1 cellular context compared by ENCODE assay signal in the genomic region with DNA sequence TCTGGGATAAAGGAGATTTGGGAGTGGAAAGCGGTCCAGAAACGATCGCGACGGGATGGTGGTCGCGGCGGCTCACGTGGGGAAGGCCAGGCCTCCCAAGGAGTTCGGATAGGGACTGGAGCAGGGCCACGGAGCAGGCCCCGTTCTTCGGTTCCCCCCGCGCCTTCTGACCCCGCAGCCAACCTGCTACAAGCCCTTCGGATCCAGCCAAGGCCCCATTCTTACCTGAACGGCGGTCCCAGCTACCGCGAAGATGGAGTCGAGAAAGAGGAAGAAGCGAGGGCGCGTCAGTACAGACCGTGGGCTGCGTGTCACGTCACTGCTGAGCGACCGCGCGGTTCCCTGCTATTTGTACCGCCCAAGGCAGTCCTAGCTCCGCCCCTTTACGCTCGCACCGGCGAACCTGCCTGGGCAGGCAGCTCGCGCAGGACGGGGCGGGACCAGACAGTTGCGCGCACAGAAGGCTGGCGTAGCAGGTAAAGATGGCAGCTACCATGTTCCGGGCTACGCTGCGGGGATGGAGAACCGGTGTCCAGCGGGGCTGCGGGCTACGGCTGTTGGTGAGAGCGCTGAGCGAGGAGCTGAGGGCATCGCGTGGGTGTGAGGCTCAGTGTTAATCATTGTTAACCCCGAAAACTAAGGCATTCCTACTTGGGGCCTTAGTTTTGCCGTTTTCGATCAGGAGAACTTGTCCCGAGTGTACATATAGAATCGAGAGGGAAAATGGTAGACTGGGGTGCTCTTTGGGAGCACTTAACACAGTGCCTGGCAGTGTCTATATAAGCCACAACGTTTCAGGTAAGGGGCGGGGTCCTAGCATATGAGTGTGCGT.
TF ChIP-seq lines count a peak whose summit lies in the region.

A gene (minus strand): TSS at position 270 of the 832 bp plus-strand sequence. CDS start 321 bp downstream, outside the sequence.
A gene (plus strand): TSS at position 457 of the 832 bp plus-strand sequence. CDS start 26 bp downstream, at position 483.

TF ChIP-seq in HEK293, 187 proteins besides CTCF, POLR2A, EP300 and RAD21 (continued from another document and continues in another):
- TF ChIP-seq ZNF654 (tag by site-specific recombination; IDR thresholded peaks at IDR 0.05; ENCODE audit: low read depth) = no peak
- TF ChIP-seq, protein P1, sequence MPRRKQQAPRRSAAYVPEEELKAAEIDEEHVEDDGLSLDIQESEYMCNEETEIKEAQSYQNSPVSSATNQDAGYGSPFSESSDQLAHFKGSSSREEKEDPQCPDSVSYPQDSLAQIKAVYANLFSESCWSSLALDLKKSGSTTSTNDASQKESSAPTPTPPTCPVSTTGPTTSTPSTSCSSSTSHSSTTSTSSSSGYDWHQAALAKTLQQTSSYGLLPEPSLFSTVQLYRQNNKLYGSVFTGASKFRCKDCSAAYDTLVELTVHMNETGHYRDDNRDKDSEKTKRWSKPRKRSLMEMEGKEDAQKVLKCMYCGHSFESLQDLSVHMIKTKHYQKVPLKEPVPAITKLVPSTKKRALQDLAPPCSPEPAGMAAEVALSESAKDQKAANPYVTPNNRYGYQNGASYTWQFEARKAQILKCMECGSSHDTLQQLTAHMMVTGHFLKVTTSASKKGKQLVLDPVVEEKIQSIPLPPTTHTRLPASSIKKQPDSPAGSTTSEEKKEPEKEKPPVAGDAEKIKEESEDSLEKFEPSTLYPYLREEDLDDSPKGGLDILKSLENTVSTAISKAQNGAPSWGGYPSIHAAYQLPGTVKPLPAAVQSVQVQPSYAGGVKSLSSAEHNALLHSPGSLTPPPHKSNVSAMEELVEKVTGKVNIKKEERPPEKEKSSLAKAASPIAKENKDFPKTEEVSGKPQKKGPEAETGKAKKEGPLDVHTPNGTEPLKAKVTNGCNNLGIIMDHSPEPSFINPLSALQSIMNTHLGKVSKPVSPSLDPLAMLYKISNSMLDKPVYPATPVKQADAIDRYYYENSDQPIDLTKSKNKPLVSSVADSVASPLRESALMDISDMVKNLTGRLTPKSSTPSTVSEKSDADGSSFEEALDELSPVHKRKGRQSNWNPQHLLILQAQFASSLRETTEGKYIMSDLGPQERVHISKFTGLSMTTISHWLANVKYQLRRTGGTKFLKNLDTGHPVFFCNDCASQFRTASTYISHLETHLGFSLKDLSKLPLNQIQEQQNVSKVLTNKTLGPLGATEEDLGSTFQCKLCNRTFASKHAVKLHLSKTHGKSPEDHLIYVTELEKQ (tag by site-specific recombination; IDR thresholded peaks at IDR 0.05; ENCODE audit: borderline replicate concordance) = no peak
- no peak for TF ChIP-seq ZNF791 (tag by site-specific recombination; IDR thresholded peaks at IDR 0.05)
- no peak for TF ChIP-seq ZNF302 (tag by site-specific recombination; IDR thresholded peaks at IDR 0.05; ENCODE audit: low read depth)
- no peak for TF ChIP-seq OSR2 (tag by site-specific recombination; IDR thresholded peaks at IDR 0.05)
- no peak for TF ChIP-seq ZNF175 (tag by site-specific recombination; IDR thresholded peaks at IDR 0.05)
- TF ChIP-seq ZNF560 (tag by site-specific recombination; IDR thresholded peaks at IDR 0.05; ENCODE audit: borderline replicate concordance) = no peak
- TF ChIP-seq, protein P2, sequence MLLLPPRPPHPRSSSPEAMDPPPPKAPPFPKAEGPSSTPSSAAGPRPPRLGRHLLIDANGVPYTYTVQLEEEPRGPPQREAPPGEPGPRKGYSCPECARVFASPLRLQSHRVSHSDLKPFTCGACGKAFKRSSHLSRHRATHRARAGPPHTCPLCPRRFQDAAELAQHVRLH (tag by site-specific recombination; IDR thresholded peaks at IDR 0.05) = no peak
- TF ChIP-seq, protein P3, sequence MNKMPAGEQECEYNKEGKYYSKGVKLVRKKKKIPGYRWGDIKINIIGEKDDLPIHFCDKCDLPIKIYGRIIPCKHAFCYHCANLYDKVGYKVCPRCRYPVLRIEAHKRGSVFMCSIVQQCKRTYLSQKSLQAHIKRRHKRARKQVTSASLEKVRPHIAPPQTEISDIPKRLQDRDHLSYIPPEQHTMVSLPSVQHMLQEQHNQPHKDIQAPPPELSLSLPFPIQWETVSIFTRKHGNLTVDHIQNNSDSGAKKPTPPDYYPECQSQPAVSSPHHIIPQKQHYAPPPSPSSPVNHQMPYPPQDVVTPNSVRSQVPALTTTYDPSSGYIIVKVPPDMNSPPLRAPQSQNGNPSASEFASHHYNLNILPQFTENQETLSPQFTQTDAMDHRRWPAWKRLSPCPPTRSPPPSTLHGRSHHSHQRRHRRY (tag by site-specific recombination; IDR thresholded peaks at IDR 0.05) = no peak
- no peak for TF ChIP-seq SALL2 (tag by site-specific recombination; IDR thresholded peaks at IDR 0.05; ENCODE audit: borderline replicate concordance)
- peak; percentile 71; the same call in 1 of the 2 replicates for TF ChIP-seq ZNF2 (tag by site-specific recombination; IDR thresholded peaks at IDR 0.05)
- TF ChIP-seq ZNF112 (tag by site-specific recombination; IDR thresholded peaks at IDR 0.05) = no peak
- TF ChIP-seq KLF1 (tag by site-specific recombination; IDR thresholded peaks at IDR 0.05) = peak; percentile 49; the same call in 1 of the 2 replicates
- TF ChIP-seq ZNF561 (tag by site-specific recombination; IDR thresholded peaks at IDR 0.05; ENCODE audit: borderline replicate concordance) = peak; percentile 25; the same call in 1 of the 2 replicates
- TF ChIP-seq, protein P4, sequence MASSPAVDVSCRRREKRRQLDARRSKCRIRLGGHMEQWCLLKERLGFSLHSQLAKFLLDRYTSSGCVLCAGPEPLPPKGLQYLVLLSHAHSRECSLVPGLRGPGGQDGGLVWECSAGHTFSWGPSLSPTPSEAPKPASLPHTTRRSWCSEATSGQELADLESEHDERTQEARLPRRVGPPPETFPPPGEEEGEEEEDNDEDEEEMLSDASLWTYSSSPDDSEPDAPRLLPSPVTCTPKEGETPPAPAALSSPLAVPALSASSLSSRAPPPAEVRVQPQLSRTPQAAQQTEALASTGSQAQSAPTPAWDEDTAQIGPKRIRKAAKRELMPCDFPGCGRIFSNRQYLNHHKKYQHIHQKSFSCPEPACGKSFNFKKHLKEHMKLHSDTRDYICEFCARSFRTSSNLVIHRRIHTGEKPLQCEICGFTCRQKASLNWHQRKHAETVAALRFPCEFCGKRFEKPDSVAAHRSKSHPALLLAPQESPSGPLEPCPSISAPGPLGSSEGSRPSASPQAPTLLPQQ (tag by site-specific recombination; IDR thresholded peaks at IDR 0.05) = 0 out of 2 replicates have a peak, but pooled peaks have one; percentile 61
- peak; percentile 86 for TF ChIP-seq YY2 (tag by site-specific recombination; IDR thresholded peaks at IDR 0.05)
- TF ChIP-seq ZBTB7A (tag by site-specific recombination; IDR thresholded peaks at IDR 0.05; ENCODE audit: low read depth) = no peak
- TF ChIP-seq ZNF324 (tag by site-specific recombination; IDR thresholded peaks at IDR 0.05) = peak; percentile 36; the same call in 1 of the 2 replicates
- no peak for TF ChIP-seq BCL11B (tag by site-specific recombination; IDR thresholded peaks at IDR 0.05; ENCODE audit: low read depth)
- peak; percentile 50 for TF ChIP-seq KLF16 (tag by site-specific recombination; IDR thresholded peaks at IDR 0.05)
- peak; percentile 33; the same call in 1 of the 2 replicates for TF ChIP-seq KLF10 (tag by site-specific recombination; IDR thresholded peaks at IDR 0.05)
- TF ChIP-seq ZNF843 (tag by site-specific recombination; IDR thresholded peaks at IDR 0.05) = peak; percentile 53; the same call in 1 of the 2 replicates
- no peak for TF ChIP-seq ZNF37A (tag by site-specific recombination; IDR thresholded peaks at IDR 0.05)
- no peak for TF ChIP-seq ZNF747 (tag by site-specific recombination; IDR thresholded peaks at IDR 0.05)
- 0 out of 2 replicates have a peak, but pooled peaks have one; percentile 61 for TF ChIP-seq ZNF600 (tag by site-specific recombination; IDR thresholded peaks at IDR 0.05)
- no peak for TF ChIP-seq ZNF837 (tag by site-specific recombination; IDR thresholded peaks at IDR 0.05)
- peak; percentile 79 for TF ChIP-seq ZFHX2 (tag by site-specific recombination; conservative IDR thresholded peaks at IDR 0.05)
- TF ChIP-seq, protein P5, sequence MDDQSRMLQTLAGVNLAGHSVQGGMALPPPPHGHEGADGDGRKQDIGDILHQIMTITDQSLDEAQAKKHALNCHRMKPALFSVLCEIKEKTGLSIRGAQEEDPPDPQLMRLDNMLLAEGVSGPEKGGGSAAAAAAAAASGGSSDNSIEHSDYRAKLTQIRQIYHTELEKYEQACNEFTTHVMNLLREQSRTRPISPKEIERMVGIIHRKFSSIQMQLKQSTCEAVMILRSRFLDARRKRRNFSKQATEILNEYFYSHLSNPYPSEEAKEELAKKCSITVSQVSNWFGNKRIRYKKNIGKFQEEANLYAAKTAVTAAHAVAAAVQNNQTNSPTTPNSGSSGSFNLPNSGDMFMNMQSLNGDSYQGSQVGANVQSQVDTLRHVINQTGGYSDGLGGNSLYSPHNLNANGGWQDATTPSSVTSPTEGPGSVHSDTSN (CRISPR knock-in tag; IDR thresholded peaks at IDR 0.05) = peak; percentile 85; the same call in 1 of the 2 replicates
- no peak for TF ChIP-seq ZNF350 (tag by site-specific recombination; IDR thresholded peaks at IDR 0.05)
- TF ChIP-seq ZNF19 (tag by site-specific recombination; IDR thresholded peaks at IDR 0.05; ENCODE audit: low read depth) = no peak
- TF ChIP-seq, protein P6, sequence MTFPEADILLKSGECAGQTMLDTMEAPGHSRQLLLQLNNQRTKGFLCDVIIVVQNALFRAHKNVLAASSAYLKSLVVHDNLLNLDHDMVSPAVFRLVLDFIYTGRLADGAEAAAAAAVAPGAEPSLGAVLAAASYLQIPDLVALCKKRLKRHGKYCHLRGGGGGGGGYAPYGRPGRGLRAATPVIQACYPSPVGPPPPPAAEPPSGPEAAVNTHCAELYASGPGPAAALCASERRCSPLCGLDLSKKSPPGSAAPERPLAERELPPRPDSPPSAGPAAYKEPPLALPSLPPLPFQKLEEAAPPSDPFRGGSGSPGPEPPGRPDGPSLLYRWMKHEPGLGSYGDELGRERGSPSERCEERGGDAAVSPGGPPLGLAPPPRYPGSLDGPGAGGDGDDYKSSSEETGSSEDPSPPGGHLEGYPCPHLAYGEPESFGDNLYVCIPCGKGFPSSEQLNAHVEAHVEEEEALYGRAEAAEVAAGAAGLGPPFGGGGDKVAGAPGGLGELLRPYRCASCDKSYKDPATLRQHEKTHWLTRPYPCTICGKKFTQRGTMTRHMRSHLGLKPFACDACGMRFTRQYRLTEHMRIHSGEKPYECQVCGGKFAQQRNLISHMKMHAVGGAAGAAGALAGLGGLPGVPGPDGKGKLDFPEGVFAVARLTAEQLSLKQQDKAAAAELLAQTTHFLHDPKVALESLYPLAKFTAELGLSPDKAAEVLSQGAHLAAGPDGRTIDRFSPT (tag by site-specific recombination; IDR thresholded peaks at IDR 0.05) = peak; percentile 90
- TF ChIP-seq HOXA7 (CRISPR knock-in tag; IDR thresholded peaks at IDR 0.05; ENCODE audit: borderline replicate concordance) = no peak
- TF ChIP-seq, protein P7, sequence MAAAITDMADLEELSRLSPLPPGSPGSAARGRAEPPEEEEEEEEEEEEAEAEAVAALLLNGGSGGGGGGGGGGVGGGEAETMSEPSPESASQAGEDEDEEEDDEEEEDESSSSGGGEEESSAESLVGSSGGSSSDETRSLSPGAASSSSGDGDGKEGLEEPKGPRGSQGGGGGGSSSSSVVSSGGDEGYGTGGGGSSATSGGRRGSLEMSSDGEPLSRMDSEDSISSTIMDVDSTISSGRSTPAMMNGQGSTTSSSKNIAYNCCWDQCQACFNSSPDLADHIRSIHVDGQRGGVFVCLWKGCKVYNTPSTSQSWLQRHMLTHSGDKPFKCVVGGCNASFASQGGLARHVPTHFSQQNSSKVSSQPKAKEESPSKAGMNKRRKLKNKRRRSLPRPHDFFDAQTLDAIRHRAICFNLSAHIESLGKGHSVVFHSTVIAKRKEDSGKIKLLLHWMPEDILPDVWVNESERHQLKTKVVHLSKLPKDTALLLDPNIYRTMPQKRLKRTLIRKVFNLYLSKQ (tag by site-specific recombination; IDR thresholded peaks at IDR 0.05; ENCODE audit: borderline replicate concordance) = no peak
- TF ChIP-seq IKZF3 (tag by site-specific recombination; IDR thresholded peaks at IDR 0.05) = no peak
- no peak for TF ChIP-seq ZIC2 (tag by site-specific recombination; IDR thresholded peaks at IDR 0.05)
- TF ChIP-seq, protein P8, sequence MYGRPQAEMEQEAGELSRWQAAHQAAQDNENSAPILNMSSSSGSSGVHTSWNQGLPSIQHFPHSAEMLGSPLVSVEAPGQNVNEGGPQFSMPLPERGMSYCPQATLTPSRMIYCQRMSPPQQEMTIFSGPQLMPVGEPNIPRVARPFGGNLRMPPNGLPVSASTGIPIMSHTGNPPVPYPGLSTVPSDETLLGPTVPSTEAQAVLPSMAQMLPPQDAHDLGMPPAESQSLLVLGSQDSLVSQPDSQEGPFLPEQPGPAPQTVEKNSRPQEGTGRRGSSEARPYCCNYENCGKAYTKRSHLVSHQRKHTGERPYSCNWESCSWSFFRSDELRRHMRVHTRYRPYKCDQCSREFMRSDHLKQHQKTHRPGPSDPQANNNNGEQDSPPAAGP (tag by site-specific recombination; IDR thresholded peaks at IDR 0.05) = 0 out of 2 replicates have a peak, but pooled peaks have one; percentile 31
- TF ChIP-seq ZNF366 (tag by site-specific recombination; conservative IDR thresholded peaks at IDR 0.05) = no peak
- TF ChIP-seq ZXDB (tag by site-specific recombination; IDR thresholded peaks at IDR 0.05) = peak; percentile 83
- TF ChIP-seq OVOL3 (tag by site-specific recombination; IDR thresholded peaks at IDR 0.05) = no peak
- no peak for TF ChIP-seq MZF1 (tag by site-specific recombination; IDR thresholded peaks at IDR 0.05; ENCODE audit: borderline replicate concordance)
- peak; percentile 22; the same call in 1 of the 2 replicates for TF ChIP-seq ZNF394 (tag by site-specific recombination; IDR thresholded peaks at IDR 0.05; ENCODE audit: borderline replicate concordance)
- no peak for TF ChIP-seq PRDM1 (tag by site-specific recombination; IDR thresholded peaks at IDR 0.05)
- TF ChIP-seq ZNF544 (tag by site-specific recombination; IDR thresholded peaks at IDR 0.05) = no peak
- TF ChIP-seq, protein P9, sequence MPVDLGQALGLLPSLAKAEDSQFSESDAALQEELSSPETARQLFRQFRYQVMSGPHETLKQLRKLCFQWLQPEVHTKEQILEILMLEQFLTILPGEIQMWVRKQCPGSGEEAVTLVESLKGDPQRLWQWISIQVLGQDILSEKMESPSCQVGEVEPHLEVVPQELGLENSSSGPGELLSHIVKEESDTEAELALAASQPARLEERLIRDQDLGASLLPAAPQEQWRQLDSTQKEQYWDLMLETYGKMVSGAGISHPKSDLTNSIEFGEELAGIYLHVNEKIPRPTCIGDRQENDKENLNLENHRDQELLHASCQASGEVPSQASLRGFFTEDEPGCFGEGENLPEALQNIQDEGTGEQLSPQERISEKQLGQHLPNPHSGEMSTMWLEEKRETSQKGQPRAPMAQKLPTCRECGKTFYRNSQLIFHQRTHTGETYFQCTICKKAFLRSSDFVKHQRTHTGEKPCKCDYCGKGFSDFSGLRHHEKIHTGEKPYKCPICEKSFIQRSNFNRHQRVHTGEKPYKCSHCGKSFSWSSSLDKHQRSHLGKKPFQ (tag by site-specific recombination; IDR thresholded peaks at IDR 0.05) = no peak
- no peak for TF ChIP-seq ZNF558 (tag by site-specific recombination; IDR thresholded peaks at IDR 0.05)
- no peak; the same call in 1 of the 2 replicates for TF ChIP-seq GLIS2 (tag by site-specific recombination; IDR thresholded peaks at IDR 0.05)
- TF ChIP-seq ZNF311 (tag by site-specific recombination; IDR thresholded peaks at IDR 0.05; ENCODE audit: borderline replicate concordance) = no peak
- TF ChIP-seq MYNN (tag by site-specific recombination; IDR thresholded peaks at IDR 0.05; ENCODE audit: borderline replicate concordance) = no peak
- TF ChIP-seq ZNF624 (tag by site-specific recombination; IDR thresholded peaks at IDR 0.05) = no peak
